In the genomic region with DNA sequence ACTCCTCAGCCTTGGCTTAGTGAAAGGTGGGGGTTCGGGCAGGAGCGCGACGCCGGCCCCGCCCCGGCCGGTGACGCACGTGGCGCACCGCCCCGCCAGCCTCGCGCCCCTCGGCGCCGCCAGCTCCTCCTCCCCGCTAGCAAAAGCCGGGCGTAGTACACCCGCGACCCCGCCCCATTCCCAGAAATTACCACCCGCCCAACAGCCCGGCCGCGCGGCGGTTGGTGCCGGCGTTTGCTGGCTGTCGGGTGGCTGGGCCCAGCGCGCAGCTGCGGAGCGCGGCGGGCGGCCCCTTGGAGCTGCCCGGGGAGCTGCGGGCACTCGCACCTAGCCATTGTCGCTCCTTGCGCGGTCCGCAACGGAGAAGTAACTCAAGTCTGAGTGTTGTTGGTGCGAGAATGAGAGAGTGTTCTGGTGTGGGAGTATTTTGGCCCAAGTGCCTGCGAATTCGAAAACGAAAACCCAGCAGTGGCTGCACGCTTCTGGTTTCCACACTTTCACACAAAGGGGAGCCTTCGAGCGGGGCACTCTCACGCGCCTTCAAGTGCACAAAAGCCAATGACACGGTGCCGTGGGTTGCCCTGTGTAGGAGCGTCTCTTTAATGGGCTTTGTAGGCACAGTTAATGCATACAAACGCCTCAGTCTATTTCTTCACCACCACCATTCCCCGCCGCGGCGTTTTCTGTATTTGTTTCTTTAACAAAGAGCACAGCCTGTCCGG, we compare ENCODE assay signal across 1 cellular context.
TF ChIP-seq lines count a peak whose summit lies in the region.

No MANE protein-coding gene starts in this region.

TF ChIP-seq in HepG2, 621 proteins besides CTCF, POLR2A, EP300 and RAD21 (continued from another document and continues in another):
- 0 out of 2 replicates have a peak, but pooled peaks have one; percentile 50 for TF ChIP-seq ZNF138 (CRISPR knock-in tag; IDR thresholded peaks at IDR 0.05; ENCODE audit: low read depth)
- peak; percentile 44; the same call in 1 of the 2 replicates for TF ChIP-seq ZSCAN25 (CRISPR knock-in tag; IDR thresholded peaks at IDR 0.05)
- peak; percentile 61; the same call in 1 of the 2 replicates for TF ChIP-seq ZNF772 (CRISPR knock-in tag; IDR thresholded peaks at IDR 0.05)
- TF ChIP-seq, protein P1, sequence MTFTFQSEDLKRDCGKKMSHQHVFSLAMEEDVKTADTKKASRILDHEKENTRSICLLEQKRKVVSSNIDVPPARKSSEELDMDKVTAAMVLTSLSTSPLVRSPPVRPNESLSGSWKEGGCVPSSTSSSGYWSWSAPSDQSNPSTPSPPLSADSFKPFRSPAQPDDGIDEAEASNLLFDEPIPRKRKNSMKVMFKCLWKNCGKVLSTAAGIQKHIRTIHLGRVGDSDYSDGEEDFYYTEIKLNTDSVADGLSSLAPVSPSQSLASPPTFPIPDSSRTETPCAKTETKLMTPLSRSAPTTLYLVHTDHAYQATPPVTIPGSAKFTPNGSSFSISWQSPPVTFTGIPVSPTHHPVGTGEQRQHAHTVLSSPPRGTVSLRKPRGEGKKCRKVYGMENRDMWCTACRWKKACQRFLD (CRISPR knock-in tag; IDR thresholded peaks at IDR 0.05; ENCODE audit: borderline replicate concordance): 0 out of 2 replicates have a peak, but pooled peaks have one; percentile 17
- TF ChIP-seq, protein P2, sequence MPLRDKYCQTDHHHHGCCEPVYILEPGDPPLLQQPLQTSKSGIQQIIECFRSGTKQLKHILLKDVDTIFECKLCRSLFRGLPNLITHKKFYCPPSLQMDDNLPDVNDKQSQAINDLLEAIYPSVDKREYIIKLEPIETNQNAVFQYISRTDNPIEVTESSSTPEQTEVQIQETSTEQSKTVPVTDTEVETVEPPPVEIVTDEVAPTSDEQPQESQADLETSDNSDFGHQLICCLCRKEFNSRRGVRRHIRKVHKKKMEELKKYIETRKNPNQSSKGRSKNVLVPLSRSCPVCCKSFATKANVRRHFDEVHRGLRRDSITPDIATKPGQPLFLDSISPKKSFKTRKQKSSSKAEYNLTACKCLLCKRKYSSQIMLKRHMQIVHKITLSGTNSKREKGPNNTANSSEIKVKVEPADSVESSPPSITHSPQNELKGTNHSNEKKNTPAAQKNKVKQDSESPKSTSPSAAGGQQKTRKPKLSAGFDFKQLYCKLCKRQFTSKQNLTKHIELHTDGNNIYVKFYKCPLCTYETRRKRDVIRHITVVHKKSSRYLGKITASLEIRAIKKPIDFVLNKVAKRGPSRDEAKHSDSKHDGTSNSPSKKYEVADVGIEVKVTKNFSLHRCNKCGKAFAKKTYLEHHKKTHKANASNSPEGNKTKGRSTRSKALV (CRISPR knock-in tag; IDR thresholded peaks at IDR 0.05): peak; percentile 99
- TF ChIP-seq TEAD2 (CRISPR knock-in tag; IDR thresholded peaks at IDR 0.05): no peak
- TF ChIP-seq KAT8 (CRISPR knock-in tag; IDR thresholded peaks at IDR 0.05): no peak; the same call in 1 of the 2 replicates
- TF ChIP-seq, protein P3, sequence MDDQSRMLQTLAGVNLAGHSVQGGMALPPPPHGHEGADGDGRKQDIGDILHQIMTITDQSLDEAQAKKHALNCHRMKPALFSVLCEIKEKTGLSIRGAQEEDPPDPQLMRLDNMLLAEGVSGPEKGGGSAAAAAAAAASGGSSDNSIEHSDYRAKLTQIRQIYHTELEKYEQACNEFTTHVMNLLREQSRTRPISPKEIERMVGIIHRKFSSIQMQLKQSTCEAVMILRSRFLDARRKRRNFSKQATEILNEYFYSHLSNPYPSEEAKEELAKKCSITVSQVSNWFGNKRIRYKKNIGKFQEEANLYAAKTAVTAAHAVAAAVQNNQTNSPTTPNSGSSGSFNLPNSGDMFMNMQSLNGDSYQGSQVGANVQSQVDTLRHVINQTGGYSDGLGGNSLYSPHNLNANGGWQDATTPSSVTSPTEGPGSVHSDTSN (CRISPR knock-in tag; IDR thresholded peaks at IDR 0.05; ENCODE audit: borderline replicate concordance): no peak; the same call in 1 of the 2 replicates
- TF ChIP-seq, protein P4, sequence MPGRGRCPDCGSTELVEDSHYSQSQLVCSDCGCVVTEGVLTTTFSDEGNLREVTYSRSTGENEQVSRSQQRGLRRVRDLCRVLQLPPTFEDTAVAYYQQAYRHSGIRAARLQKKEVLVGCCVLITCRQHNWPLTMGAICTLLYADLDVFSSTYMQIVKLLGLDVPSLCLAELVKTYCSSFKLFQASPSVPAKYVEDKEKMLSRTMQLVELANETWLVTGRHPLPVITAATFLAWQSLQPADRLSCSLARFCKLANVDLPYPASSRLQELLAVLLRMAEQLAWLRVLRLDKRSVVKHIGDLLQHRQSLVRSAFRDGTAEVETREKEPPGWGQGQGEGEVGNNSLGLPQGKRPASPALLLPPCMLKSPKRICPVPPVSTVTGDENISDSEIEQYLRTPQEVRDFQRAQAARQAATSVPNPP (CRISPR knock-in tag; IDR thresholded peaks at IDR 0.05): peak; percentile 90; the same call in 1 of the 2 replicates
- TF ChIP-seq, protein P5, sequence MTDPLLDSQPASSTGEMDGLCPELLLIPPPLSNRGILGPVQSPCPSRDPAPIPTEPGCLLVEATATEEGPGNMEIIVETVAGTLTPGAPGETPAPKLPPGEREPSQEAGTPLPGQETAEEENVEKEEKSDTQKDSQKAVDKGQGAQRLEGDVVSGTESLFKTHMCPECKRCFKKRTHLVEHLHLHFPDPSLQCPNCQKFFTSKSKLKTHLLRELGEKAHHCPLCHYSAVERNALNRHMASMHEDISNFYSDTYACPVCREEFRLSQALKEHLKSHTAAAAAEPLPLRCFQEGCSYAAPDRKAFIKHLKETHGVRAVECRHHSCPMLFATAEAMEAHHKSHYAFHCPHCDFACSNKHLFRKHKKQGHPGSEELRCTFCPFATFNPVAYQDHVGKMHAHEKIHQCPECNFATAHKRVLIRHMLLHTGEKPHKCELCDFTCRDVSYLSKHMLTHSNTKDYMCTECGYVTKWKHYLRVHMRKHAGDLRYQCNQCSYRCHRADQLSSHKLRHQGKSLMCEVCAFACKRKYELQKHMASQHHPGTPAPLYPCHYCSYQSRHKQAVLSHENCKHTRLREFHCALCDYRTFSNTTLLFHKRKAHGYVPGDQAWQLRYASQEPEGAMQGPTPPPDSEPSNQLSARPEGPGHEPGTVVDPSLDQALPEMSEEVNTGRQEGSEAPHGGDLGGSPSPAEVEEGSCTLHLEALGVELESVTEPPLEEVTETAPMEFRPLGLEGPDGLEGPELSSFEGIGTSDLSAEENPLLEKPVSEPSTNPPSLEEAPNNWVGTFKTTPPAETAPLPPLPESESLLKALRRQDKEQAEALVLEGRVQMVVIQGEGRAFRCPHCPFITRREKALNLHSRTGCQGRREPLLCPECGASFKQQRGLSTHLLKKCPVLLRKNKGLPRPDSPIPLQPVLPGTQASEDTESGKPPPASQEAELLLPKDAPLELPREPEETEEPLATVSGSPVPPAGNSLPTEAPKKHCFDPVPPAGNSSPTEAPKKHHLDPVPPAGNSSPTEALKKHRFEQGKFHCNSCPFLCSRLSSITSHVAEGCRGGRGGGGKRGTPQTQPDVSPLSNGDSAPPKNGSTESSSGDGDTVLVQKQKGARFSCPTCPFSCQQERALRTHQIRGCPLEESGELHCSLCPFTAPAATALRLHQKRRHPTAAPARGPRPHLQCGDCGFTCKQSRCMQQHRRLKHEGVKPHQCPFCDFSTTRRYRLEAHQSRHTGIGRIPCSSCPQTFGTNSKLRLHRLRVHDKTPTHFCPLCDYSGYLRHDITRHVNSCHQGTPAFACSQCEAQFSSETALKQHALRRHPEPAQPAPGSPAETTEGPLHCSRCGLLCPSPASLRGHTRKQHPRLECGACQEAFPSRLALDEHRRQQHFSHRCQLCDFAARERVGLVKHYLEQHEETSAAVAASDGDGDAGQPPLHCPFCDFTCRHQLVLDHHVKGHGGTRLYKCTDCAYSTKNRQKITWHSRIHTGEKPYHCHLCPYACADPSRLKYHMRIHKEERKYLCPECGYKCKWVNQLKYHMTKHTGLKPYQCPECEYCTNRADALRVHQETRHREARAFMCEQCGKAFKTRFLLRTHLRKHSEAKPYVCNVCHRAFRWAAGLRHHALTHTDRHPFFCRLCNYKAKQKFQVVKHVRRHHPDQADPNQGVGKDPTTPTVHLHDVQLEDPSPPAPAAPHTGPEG (CRISPR knock-in tag; IDR thresholded peaks at IDR 0.05): peak; percentile 87; the same call in 1 of the 2 replicates
- TF ChIP-seq ZNF136 (CRISPR knock-in tag; IDR thresholded peaks at IDR 0.05; ENCODE audit: low read depth): peak; percentile 79; the same call in 1 of the 2 replicates
- TF ChIP-seq, protein P6, sequence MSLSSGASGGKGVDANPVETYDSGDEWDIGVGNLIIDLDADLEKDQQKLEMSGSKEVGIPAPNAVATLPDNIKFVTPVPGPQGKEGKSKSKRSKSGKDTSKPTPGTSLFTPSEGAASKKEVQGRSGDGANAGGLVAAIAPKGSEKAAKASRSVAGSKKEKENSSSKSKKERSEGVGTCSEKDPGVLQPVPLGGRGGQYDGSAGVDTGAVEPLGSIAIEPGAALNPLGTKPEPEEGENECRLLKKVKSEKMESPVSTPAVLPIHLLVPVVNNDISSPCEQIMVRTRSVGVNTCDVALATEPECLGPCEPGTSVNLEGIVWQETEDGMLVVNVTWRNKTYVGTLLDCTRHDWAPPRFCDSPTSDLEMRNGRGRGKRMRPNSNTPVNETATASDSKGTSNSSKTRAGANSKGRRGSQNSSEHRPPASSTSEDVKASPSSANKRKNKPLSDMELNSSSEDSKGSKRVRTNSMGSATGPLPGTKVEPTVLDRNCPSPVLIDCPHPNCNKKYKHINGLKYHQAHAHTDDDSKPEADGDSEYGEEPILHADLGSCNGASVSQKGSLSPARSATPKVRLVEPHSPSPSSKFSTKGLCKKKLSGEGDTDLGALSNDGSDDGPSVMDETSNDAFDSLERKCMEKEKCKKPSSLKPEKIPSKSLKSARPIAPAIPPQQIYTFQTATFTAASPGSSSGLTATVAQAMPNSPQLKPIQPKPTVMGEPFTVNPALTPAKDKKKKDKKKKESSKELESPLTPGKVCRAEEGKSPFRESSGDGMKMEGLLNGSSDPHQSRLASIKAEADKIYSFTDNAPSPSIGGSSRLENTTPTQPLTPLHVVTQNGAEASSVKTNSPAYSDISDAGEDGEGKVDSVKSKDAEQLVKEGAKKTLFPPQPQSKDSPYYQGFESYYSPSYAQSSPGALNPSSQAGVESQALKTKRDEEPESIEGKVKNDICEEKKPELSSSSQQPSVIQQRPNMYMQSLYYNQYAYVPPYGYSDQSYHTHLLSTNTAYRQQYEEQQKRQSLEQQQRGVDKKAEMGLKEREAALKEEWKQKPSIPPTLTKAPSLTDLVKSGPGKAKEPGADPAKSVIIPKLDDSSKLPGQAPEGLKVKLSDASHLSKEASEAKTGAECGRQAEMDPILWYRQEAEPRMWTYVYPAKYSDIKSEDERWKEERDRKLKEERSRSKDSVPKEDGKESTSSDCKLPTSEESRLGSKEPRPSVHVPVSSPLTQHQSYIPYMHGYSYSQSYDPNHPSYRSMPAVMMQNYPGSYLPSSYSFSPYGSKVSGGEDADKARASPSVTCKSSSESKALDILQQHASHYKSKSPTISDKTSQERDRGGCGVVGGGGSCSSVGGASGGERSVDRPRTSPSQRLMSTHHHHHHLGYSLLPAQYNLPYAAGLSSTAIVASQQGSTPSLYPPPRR (CRISPR knock-in tag; IDR thresholded peaks at IDR 0.05; ENCODE audit: borderline replicate concordance): no peak
- no peak for TF ChIP-seq MLLT10 (CRISPR knock-in tag; IDR thresholded peaks at IDR 0.05)
- TF ChIP-seq, protein P7, sequence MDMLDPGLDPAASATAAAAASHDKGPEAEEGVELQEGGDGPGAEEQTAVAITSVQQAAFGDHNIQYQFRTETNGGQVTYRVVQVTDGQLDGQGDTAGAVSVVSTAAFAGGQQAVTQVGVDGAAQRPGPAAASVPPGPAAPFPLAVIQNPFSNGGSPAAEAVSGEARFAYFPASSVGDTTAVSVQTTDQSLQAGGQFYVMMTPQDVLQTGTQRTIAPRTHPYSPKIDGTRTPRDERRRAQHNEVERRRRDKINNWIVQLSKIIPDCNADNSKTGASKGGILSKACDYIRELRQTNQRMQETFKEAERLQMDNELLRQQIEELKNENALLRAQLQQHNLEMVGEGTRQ (IDR thresholded peaks at IDR 0.05; ENCODE audit: low read depth, low read length): 0 out of 2 replicates have a peak, but pooled peaks have one; percentile 7
- TF ChIP-seq, protein P7 (CRISPR knock-in tag; IDR thresholded peaks at IDR 0.05; ENCODE audit: borderline replicate concordance): peak; percentile 39; the same call in 1 of the 2 replicates
- TF ChIP-seq RFXAP (CRISPR knock-in tag; IDR thresholded peaks at IDR 0.05; ENCODE audit: borderline replicate concordance): peak; percentile 75; the same call in 1 of the 2 replicates
- TF ChIP-seq, protein P8, sequence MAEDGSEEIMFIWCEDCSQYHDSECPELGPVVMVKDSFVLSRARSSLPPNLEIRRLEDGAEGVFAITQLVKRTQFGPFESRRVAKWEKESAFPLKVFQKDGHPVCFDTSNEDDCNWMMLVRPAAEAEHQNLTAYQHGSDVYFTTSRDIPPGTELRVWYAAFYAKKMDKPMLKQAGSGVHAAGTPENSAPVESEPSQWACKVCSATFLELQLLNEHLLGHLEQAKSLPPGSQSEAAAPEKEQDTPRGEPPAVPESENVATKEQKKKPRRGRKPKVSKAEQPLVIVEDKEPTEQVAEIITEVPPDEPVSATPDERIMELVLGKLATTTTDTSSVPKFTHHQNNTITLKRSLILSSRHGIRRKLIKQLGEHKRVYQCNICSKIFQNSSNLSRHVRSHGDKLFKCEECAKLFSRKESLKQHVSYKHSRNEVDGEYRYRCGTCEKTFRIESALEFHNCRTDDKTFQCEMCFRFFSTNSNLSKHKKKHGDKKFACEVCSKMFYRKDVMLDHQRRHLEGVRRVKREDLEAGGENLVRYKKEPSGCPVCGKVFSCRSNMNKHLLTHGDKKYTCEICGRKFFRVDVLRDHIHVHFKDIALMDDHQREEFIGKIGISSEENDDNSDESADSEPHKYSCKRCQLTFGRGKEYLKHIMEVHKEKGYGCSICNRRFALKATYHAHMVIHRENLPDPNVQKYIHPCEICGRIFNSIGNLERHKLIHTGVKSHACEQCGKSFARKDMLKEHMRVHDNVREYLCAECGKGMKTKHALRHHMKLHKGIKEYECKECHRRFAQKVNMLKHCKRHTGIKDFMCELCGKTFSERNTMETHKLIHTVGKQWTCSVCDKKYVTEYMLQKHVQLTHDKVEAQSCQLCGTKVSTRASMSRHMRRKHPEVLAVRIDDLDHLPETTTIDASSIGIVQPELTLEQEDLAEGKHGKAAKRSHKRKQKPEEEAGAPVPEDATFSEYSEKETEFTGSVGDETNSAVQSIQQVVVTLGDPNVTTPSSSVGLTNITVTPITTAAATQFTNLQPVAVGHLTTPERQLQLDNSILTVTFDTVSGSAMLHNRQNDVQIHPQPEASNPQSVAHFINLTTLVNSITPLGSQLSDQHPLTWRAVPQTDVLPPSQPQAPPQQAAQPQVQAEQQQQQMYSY (CRISPR knock-in tag; IDR thresholded peaks at IDR 0.05): 0 out of 2 replicates have a peak, but pooled peaks have one; percentile 53
- TF ChIP-seq, protein P9, sequence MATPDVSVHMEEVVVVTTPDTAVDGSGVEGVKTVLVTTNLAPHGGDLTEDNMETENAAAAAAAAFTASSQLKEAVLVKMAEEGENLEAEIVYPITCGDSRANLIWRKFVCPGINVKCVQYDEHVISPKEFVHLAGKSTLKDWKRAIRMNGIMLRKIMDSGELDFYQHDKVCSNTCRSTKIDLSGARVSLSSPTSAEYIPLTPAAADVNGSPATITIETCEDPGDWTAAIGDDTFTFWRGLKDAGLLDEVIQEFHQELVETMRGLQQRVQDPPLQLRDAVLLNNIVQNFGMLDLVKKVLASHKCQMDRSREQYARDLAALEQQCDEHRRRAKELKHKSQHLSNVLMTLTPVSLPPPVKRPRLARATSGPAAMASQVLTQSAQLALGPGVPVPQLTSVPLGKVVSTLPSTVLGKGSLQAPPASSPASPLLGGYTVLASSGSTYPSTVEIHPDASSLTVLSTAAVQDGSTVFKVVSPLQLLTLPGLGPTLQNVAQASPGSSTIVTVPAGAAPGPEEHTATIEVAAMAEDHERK (CRISPR knock-in tag; IDR thresholded peaks at IDR 0.05; ENCODE audit: low read depth): no peak
